In genomic region chr3:148083501-148084267, GRCh38 we compare ENCODE assay signal across 30 cellular contexts.
DNase-seq lines count a peak whose midpoint lies in the region; ATAC-seq and TF ChIP-seq lines count a peak whose summit lies in the region.
"Had no signal": no experiment of that assay in that cellular context is flagged by ENCODE, and none has a peak within 500 bp of the region (broad histone marks: within the 10 kb centered on the region; RNA-seq: fewer than 3 reads in every experiment).

No MANE protein-coding gene starts in this region.

- in situ Hi-C loops in G401 (cut with HindIII; ENCODE audit: low sequenced_read_pairs) = no loop called here
- in situ Hi-C loops in HAP-1 (cut with MboI; ENCODE audit: low sequenced_read_pairs) = no loop called here

- H3K9me3 Mint-ChIP-seq in neural crest cell = no peaks in the 10 kb centered on the region
- H3K9me3 Mint-ChIP-seq: activated CD4-positive, alpha-beta memory T cell treated with anti-CD3 and anti-CD28 coated beads, Interleukin-2, amount 10 ng/mL, durations not matched to agents 7 days and 5 days; naive B cell had no signal

- H3K4me3 Mint-ChIP-seq in neural crest cell = peak overlapping the region; percentile 3
- H3K4me3 Mint-ChIP-seq: activated CD4-positive, alpha-beta memory T cell treated with anti-CD3 and anti-CD28 coated beads, Interleukin-2, amount 10 ng/mL, durations not matched to agents 7 days and 5 days; activated naive CD8-positive, alpha-beta T cell; central memory CD8-positive, alpha-beta T cell; naive B cell had no signal

- no peak for TF ChIP-seq CTCF in neural crest cell (conservative IDR thresholded peaks at IDR 0.05)

- H3K27ac Mint-ChIP-seq in neural crest cell (ENCODE audit: unreplicated experiment) = no peak overlapping the region
- H3K27ac Mint-ChIP-seq: activated CD4-positive, alpha-beta memory T cell treated with anti-CD3 and anti-CD28 coated beads, Interleukin-2, amount 10 ng/mL, durations not matched to agents 7 days and 5 days; activated naive CD8-positive, alpha-beta T cell; naive B cell had no signal

- H3K4me1 ChIP-seq in HAP-1 = no peaks in the 10 kb centered on the region
- H3K4me1 ChIP-seq: ascending aorta, pancreas had no signal

- H3K27me3 Mint-ChIP-seq in neural crest cell (ENCODE audit: low read depth) = no peaks in the 10 kb centered on the region
- H3K27me3 Mint-ChIP-seq: activated CD4-positive, alpha-beta memory T cell treated with anti-CD3 and anti-CD28 coated beads, Interleukin-2, amount 10 ng/mL, durations not matched to agents 7 days and 5 days; activated naive CD8-positive, alpha-beta T cell; central memory CD8-positive, alpha-beta T cell; naive B cell had no signal

- DNase-seq in G401 (ENCODE audit: low spot score) = peak; percentile 72
- peak; percentile 89 for DNase-seq in NCI-H748 (lab: John Stamatoyannopoulos, UW; ENCODE audit: unreplicated experiment)
- peak; percentile 69 for DNase-seq in cerebellar cortex (ENCODE audit: low spot score)
- no peak for DNase-seq in neural crest cell (ENCODE audit: low read depth, low spot score)
- DNase-seq in HAP-1 (ENCODE audit: low spot score in 2 of 2) = no peak
- no peak for DNase-seq in NCI-H446 treated with DMSO at 0.1 percent for 48 hours (lab: John Stamatoyannopoulos, UW)
- no peak for DNase-seq in dedifferentiated amniotic fluid mesenchymal stem cell (ENCODE audit: extremely low spot score)
- DNase-seq: activated CD4-positive, alpha-beta memory T cell treated with anti-CD3 and anti-CD28 coated beads, Interleukin-2, amount 10 ng/mL, durations not matched to agents 7 days and 5 days; C1 segment of cervical spinal cord; effector CD4-positive, alpha-beta T cell; erythroblast; foreskin melanocyte; mesendoderm; naive B cell; NCI-H1092; NCI-H2107; NCI-H526; pancreas; right cardiac atrium; Right ventricle myocardium superior; stimulated activated CD4-positive, alpha-beta T cell treated with anti-CD3 and anti-CD28 coated beads, Interleukin-12 subunit alpha, Interleukin-12 subunit beta, amount 100 ng/mL, for 4 hours; stimulated activated CD4-positive, alpha-beta T cell treated with anti-CD3 and anti-CD28 coated beads, Interleukin-4, amount 100 ng/mL, for 4 hours; stimulated activated naive CD4-positive, alpha-beta T cell; SW 1271; T1000 had no signal

- H3K27me3 ChIP-seq in HAP-1 (ENCODE audit: low read depth) = no peaks in the 10 kb centered on the region
- H3K27me3 ChIP-seq: ascending aorta, pancreas had no signal

- no peaks in the 10 kb centered on the region for H3K9me3 ChIP-seq in HAP-1
- H3K9me3 ChIP-seq: ascending aorta, pancreas, thoracic aorta had no signal

- H3K36me3 ChIP-seq in HAP-1 (replicated peaks) = no peaks in the 10 kb centered on the region
- H3K36me3 ChIP-seq: ascending aorta, pancreas, thoracic aorta had no signal

- no peak overlapping the region for H3K4me3 ChIP-seq in HAP-1
- H3K4me3 ChIP-seq: ascending aorta, pancreas, thoracic aorta had no signal

- no peaks in the 10 kb centered on the region for H3K36me3 Mint-ChIP-seq in neural crest cell (ENCODE audit: low read depth)
- H3K36me3 Mint-ChIP-seq: activated naive CD8-positive, alpha-beta T cell; naive B cell had no signal

- H3K4me1 Mint-ChIP-seq in neural crest cell = peaks cover 39% of the 10 kb centered on the region
- H3K4me1 Mint-ChIP-seq: activated CD4-positive, alpha-beta memory T cell treated with anti-CD3 and anti-CD28 coated beads, Interleukin-2, amount 10 ng/mL, durations not matched to agents 7 days and 5 days; central memory CD8-positive, alpha-beta T cell; naive B cell had no signal

- no peak for ATAC-seq in esophagus mucosa
- ATAC-seq: pancreas, right cardiac atrium had no signal

Comparison
In these comparisons a context has a peak if more than half of its experiments do, and no peak if none do; other contexts are left out.
1. DNase-seq: peak in G401 (single experiment), NCI-H748 (single experiment) and cerebellar cortex (single experiment); none in neural crest cell (single experiment), HAP-1 (0 of 2), NCI-H446 treated with DMSO at 0.1 percent for 48 hours (single experiment) and dedifferentiated amniotic fluid mesenchymal stem cell (single experiment).